ENCODE assay signal across 8 cellular contexts in genomic region chr1:160285506-160285905, GRCh38. TPM values are rescaled to one million over a fixed set of nuclear protein-coding genes. Genes with fewer than 3 reads are reported as not detected.
DNase-seq lines count a peak whose midpoint lies in the region; ATAC-seq and TF ChIP-seq lines count a peak whose summit lies in the region.

No MANE protein-coding gene starts in this region.

- no peak overlapping the region for H3K56ac ChIP-seq in mesendoderm (ENCODE audit: low read length)

- intact Hi-C loops in CD8-positive, alpha-beta T cell (cut with DNase I, micrococcal nuclease), result loop anchor here (1.0 to 2.0 kb wide), 5 partner anchors 23 to 360 kb away; partner anchors contain the start of genes COPA (in 1 of the 2), DCAF8 (in 1 of the 2), IGSF8 (in 1 of the 2) and NCSTN (in 1 of the 2)
- intact Hi-C loops in OCI-LY7 (cut with micrococcal nuclease; ENCODE audit: unreplicated experiment), result loop anchor here (1.0 to 2.0 kb wide), 2 partner anchors 57 to 184 kb away; partner anchors contain the start of genes COPA and NCSTN

- DNase-seq in CD8-positive, alpha-beta T cell, result no peak
- no peak for DNase-seq in OCI-LY7 (ENCODE audit: low spot score)
- DNase-seq in effector memory CD4-positive, alpha-beta T cell, result no peak
- no peak for DNase-seq in neuronal stem cell (ENCODE audit: low spot score)
- no peak for DNase-seq in DMS79 (lab: John Stamatoyannopoulos, UW)
- no peak for DNase-seq in mesendoderm

- peaks cover 21% of the 10 kb centered on the region for H3K4me1 Mint-ChIP-seq in CD8-positive, alpha-beta T cell (ENCODE audit: low read depth)

- H3K18ac ChIP-seq in neuronal stem cell (ENCODE audit: low read length) (no peak overlapping the region), mesendoderm (ENCODE audit: low read length) (no peak overlapping the region)

- H2BK15ac ChIP-seq in neuronal stem cell (ENCODE audit: low read length) (no peak overlapping the region), mesendoderm (replicated peaks; ENCODE audit: low read depth) (no peak overlapping the region)

- no CpG with 5 or more reads among the region's 23 CpGs for WGBS in neuronal stem cell (ENCODE audit: extremely low coverage in 2 of 2, insufficient read length in 2 of 2, insufficient replicate concordance in 1 of 2), 2 donors
- WGBS in mesendoderm (ENCODE audit: extremely low coverage, insufficient coverage, low lambda C conversion rate), result no CpG with 5 or more reads among the region's 23 CpGs

- H3K79me1 ChIP-seq in neuronal stem cell (ENCODE audit: low read depth, low read length) (peaks cover 3% of the 10 kb centered on the region), mesendoderm (ENCODE audit: low read length) (peaks cover 10% of the 10 kb centered on the region)

- no peak overlapping the region for H3K23ac ChIP-seq in neuronal stem cell (ENCODE audit: low read depth, low read length, poor library complexity)
- no peak overlapping the region for H3K23ac ChIP-seq in mesendoderm (ENCODE audit: low read length)

- no peaks in the 10 kb centered on the region for H4K20me1 ChIP-seq in OCI-LY7 (ENCODE audit: insufficient read depth, low read length)

- TF ChIP-seq CTCF in CD8-positive, alpha-beta T cell (IDR thresholded peaks at IDR 0.05), result no peak
- no peak for TF ChIP-seq CTCF in OCI-LY7 (conservative IDR thresholded peaks at IDR 0.05; ENCODE audit: low read length)

- BruUV-seq in OCI-LY7 (replicated peaks; lab: Mats Ljungman, UMichigan), result no TSS peak

- POLR2A ChIA-PET in CD8-positive, alpha-beta T cell (lab: Charles Lee), result interaction anchor here (0.7 to 2.5 kb wide), 9 partner anchors 11 to 497 kb away, joined by 3 to 36 read pairs (median 4); partner anchors contain the start of genes DCAF8 and IGSF8
- POLR2A ChIA-PET in OCI-LY7 (lab: Charles Lee), result interaction anchor here (0.7 to 2.1 kb wide), 9 partner anchors 10 to 188 kb away, joined by 3 to 14 read pairs (median 5); partner anchors contain the start of genes DCAF8 and PEA15

- H3K9ac ChIP-seq in neuronal stem cell (ENCODE audit: low read depth, low read length, poor library complexity) (no peak overlapping the region), mesendoderm (ENCODE audit: low read length) (no peak overlapping the region)

- H3K27ac ChIP-seq in CD8-positive, alpha-beta T cell (ENCODE audit: low read depth, low read length), result no peak overlapping the region
- no peak overlapping the region for H3K27ac ChIP-seq in OCI-LY7 (ENCODE audit: low read depth, low read length, poor library complexity, severe bottlenecking)
- H3K27ac ChIP-seq in effector memory CD4-positive, alpha-beta T cell (ENCODE audit: insufficient read depth, low read length, poor library complexity, severe bottlenecking), result no peak overlapping the region
- no peak overlapping the region for H3K27ac ChIP-seq in neuronal stem cell (replicated peaks; ENCODE audit: low read length)
- H3K27ac ChIP-seq in mesendoderm (ENCODE audit: low read depth, low read length), result no peak overlapping the region

- no peaks in the 10 kb centered on the region for H3K9me3 Mint-ChIP-seq in CD8-positive, alpha-beta T cell

- H2BK120ac ChIP-seq in neuronal stem cell (ENCODE audit: low read depth, low read length), result no peak overlapping the region
- H2BK120ac ChIP-seq in mesendoderm (ENCODE audit: low read depth, low read length), result no peak overlapping the region

- H2BK5ac ChIP-seq in neuronal stem cell (ENCODE audit: low read length) (no peak overlapping the region), mesendoderm (ENCODE audit: low read length) (no peak overlapping the region)

- H2AK5ac ChIP-seq in neuronal stem cell (ENCODE audit: low read depth, low read length) (no peak overlapping the region), mesendoderm (ENCODE audit: low read length) (no peak overlapping the region)

- no peak for ATAC-seq in CD8-positive, alpha-beta T cell
- ATAC-seq in GM21825 (IDR thresholded peaks at IDR 0.05; ENCODE audit: unreplicated experiment) (no peak), HG03442 (IDR thresholded peaks at IDR 0.05; ENCODE audit: unreplicated experiment) (no peak)

- no peaks in the 10 kb centered on the region for H3K9me3 ChIP-seq in CD8-positive, alpha-beta T cell (ENCODE audit: low read length)
- no peaks in the 10 kb centered on the region for H3K9me3 ChIP-seq in OCI-LY7 (ENCODE audit: low read length)
- H3K9me3 ChIP-seq in effector memory CD4-positive, alpha-beta T cell (ENCODE audit: control insufficient read depth, low read length), result no peaks in the 10 kb centered on the region
- no peaks in the 10 kb centered on the region for H3K9me3 ChIP-seq in neuronal stem cell (replicated peaks in 1 of 2; ENCODE audit: control insufficient read depth in 2 of 2, insufficient read depth in 1 of 2, low read depth in 1 of 2, low read length in 2 of 2)

- H3K4ac ChIP-seq in neuronal stem cell (ENCODE audit: low read length), result no peak overlapping the region
- no peak overlapping the region for H3K4ac ChIP-seq in mesendoderm (ENCODE audit: low read depth, low read length)

- H3K79me2 ChIP-seq in OCI-LY7 (ENCODE audit: insufficient read depth, low read depth, low read length) (peaks cover 7% of the 10 kb centered on the region; the same call in 1 of the 2 replicates), mesendoderm (ENCODE audit: control insufficient read depth, insufficient read depth, low read length) (peaks cover 9% of the 10 kb centered on the region)

- H3K4me1 ChIP-seq in CD8-positive, alpha-beta T cell (ENCODE audit: insufficient read depth, low read length), result peaks cover 22% of the 10 kb centered on the region
- H3K4me1 ChIP-seq in OCI-LY7 (ENCODE audit: insufficient read depth, low read length, poor library complexity, severe bottlenecking), result peaks cover 9% of the 10 kb centered on the region
- H3K4me1 ChIP-seq in effector memory CD4-positive, alpha-beta T cell (ENCODE audit: control insufficient read depth, insufficient read depth, low read length, poor library complexity, severe bottlenecking), result peaks cover 13% of the 10 kb centered on the region
- H3K4me1 ChIP-seq in neuronal stem cell (ENCODE audit: control insufficient read depth in 2 of 2, insufficient read depth in 1 of 2, low read depth in 1 of 2, low read length in 2 of 2), result peaks cover 0 to 7% of the 10 kb centered on the region in 2 donors
- peaks cover 7% of the 10 kb centered on the region for H3K4me1 ChIP-seq in mesendoderm (ENCODE audit: control insufficient read depth, low read depth, low read length)

- no peak overlapping the region for H3K14ac ChIP-seq in neuronal stem cell (ENCODE audit: low read length)

- no peak overlapping the region for H2BK12ac ChIP-seq in neuronal stem cell (ENCODE audit: low read length)

- H3K36me3 Mint-ChIP-seq in CD8-positive, alpha-beta T cell, result peaks cover 51% of the 10 kb centered on the region

- no peaks in the 10 kb centered on the region for H3K9me2 ChIP-seq in OCI-LY7 (ENCODE audit: insufficient read depth, low read length)

- H3K27me3 ChIP-seq in CD8-positive, alpha-beta T cell (ENCODE audit: insufficient read depth, low read length), result no peaks in the 10 kb centered on the region
- no peaks in the 10 kb centered on the region for H3K27me3 ChIP-seq in effector memory CD4-positive, alpha-beta T cell (replicated peaks; ENCODE audit: control insufficient read depth, insufficient read depth, low read length, poor library complexity, severe bottlenecking)
- no peaks in the 10 kb centered on the region for H3K27me3 ChIP-seq in neuronal stem cell (ENCODE audit: control insufficient read depth in 3 of 3, insufficient read depth in 3 of 3, low read depth in 1 of 3, low read length in 3 of 3)
- no peaks in the 10 kb centered on the region for H3K27me3 ChIP-seq in mesendoderm (ENCODE audit: insufficient read depth, low read length, poor library complexity)

- peaks cover 38% of the 10 kb centered on the region for H3K36me3 ChIP-seq in CD8-positive, alpha-beta T cell (ENCODE audit: insufficient read depth, low read length)
- H3K36me3 ChIP-seq in OCI-LY7 (ENCODE audit: insufficient read depth, low read length) (peaks cover 46% of the 10 kb centered on the region), neuronal stem cell (replicated peaks in 1 of 2; ENCODE audit: control insufficient read depth in 2 of 2, insufficient read depth in 2 of 2, low read length in 2 of 2) (peaks cover 25 to 57% of the 10 kb centered on the region in 2 donors), mesendoderm (ENCODE audit: control insufficient read depth, insufficient read depth, low read length) (peaks cover 8% of the 10 kb centered on the region)
- H3K36me3 ChIP-seq in effector memory CD4-positive, alpha-beta T cell (ENCODE audit: control insufficient read depth, insufficient read depth, low read length), result peaks cover 41% of the 10 kb centered on the region

- H3K4me2 ChIP-seq in OCI-LY7 (ENCODE audit: low read length) (peak overlapping the region; percentile 82), neuronal stem cell (ENCODE audit: insufficient read depth, low read length, poor library complexity, severe bottlenecking) (no peak overlapping the region), mesendoderm (ENCODE audit: low read length) (no peak overlapping the region)

- H4K8ac ChIP-seq in neuronal stem cell (ENCODE audit: low read depth, low read length), result no peak overlapping the region
- H4K8ac ChIP-seq in mesendoderm (ENCODE audit: low read depth, low read length), result no peak overlapping the region

- H3K4me3 ChIP-seq in CD8-positive, alpha-beta T cell (ENCODE audit: low read depth, low read length), result peak overlapping the region; percentile 89
- H3K4me3 ChIP-seq in OCI-LY7 (ENCODE audit: low read depth, low read length, poor library complexity, severe bottlenecking), result peak overlapping the region; percentile 77
- peak overlapping the region; percentile 87 for H3K4me3 ChIP-seq in effector memory CD4-positive, alpha-beta T cell (ENCODE audit: insufficient read depth, low read depth, low read length, poor library complexity, severe bottlenecking)
- H3K4me3 ChIP-seq in neuronal stem cell (ENCODE audit: low read length in 2 of 2), result peak overlapping the region in 1 of 2 donors; percentile 88
- H3K4me3 ChIP-seq in mesendoderm (ENCODE audit: low read length), result no peak overlapping the region

- H4K5ac ChIP-seq in mesendoderm (ENCODE audit: low read length), result no peak overlapping the region

- peak overlapping the region; percentile 94 for H3K4me3 Mint-ChIP-seq in CD8-positive, alpha-beta T cell

- H3K27me3 Mint-ChIP-seq in CD8-positive, alpha-beta T cell (ENCODE audit: low read depth), result no peaks in the 10 kb centered on the region

- H2AFZ ChIP-seq in OCI-LY7 (ENCODE audit: low read length) (peak overlapping the region; percentile 48; the same call in 1 of the 2 replicates), neuronal stem cell (ENCODE audit: low read length) (peak overlapping the region; percentile 87)

- H3K27ac Mint-ChIP-seq in CD8-positive, alpha-beta T cell, result no peak overlapping the region

- no peak overlapping the region for H4K91ac ChIP-seq in neuronal stem cell (ENCODE audit: low read depth, low read length, poor library complexity)

- CTCF ChIA-PET in CD8-positive, alpha-beta T cell (lab: Charles Lee), result interaction anchor here (0.6 to 3.1 kb wide), 3 partner anchors 13 to 185 kb away, joined by 3 to 14 read pairs (median 3); no protein-coding TSS in a partner anchor
- CTCF ChIA-PET in OCI-LY7 (lab: Charles Lee; ENCODE audit: unreplicated experiment), result interaction anchor here (0.6 to 1.0 kb wide), 2 partner anchors 92 to 386 kb away, joined by 3 to 5 read pairs; no protein-coding TSS in a partner anchor

RNA-seq across cellular contexts. Expression of gene PEX19, which starts 0.6 kb away (rescaled TPM):
- 10 to 100 TPM; 36.0 to 37.4 TPM for total RNA-seq in CD8-positive, alpha-beta T cell
- total RNA-seq in OCI-LY7 (2014; rRNA removed; shearing (Covaris generic)), result 32.6 and 34.7 TPM in 2 replicates
- total RNA-seq in OCI-LY7 (2022), result 47.3 and 53.9 TPM in 2 replicates
- polyA plus RNA-seq in neuronal stem cell (2013, experiment 1 of 2), result 49.3 TPM
- 50.6 TPM for polyA plus RNA-seq in neuronal stem cell (2013, experiment 2 of 2)
- 39.4 TPM for polyA plus RNA-seq in mesendoderm (2013, experiment 1 of 2)
- 38.6 TPM for polyA plus RNA-seq in mesendoderm (2013, experiment 2 of 2)

RNA-seq across cellular contexts. Expression of gene DCAF8, which starts 23.2 kb away (rescaled TPM):
- total RNA-seq in CD8-positive, alpha-beta T cell, result 100 to 1,000 TPM; 152 to 162 TPM
- 102 and 118 TPM in 2 replicates for total RNA-seq in OCI-LY7 (2014; rRNA removed; shearing (Covaris generic))
- 139 and 141 TPM in 2 replicates for total RNA-seq in OCI-LY7 (2022)
- polyA plus RNA-seq in neuronal stem cell (2013, experiment 1 of 2), result 73.6 TPM
- 72.1 TPM for polyA plus RNA-seq in neuronal stem cell (2013, experiment 2 of 2)
- 50.4 TPM for polyA plus RNA-seq in mesendoderm (2013, experiment 1 of 2)
- polyA plus RNA-seq in mesendoderm (2013, experiment 2 of 2), result 50.1 TPM

RNA-seq across cellular contexts. Expression of gene COPA, which starts 57.5 kb away (rescaled TPM):
- total RNA-seq in CD8-positive, alpha-beta T cell, result 100 to 1,000 TPM; 116 to 126 TPM
- 74.2 and 93.0 TPM in 2 replicates for total RNA-seq in OCI-LY7 (2014; rRNA removed; shearing (Covaris generic))
- total RNA-seq in OCI-LY7 (2022), result 138 and 147 TPM in 2 replicates
- 58.9 TPM for polyA plus RNA-seq in neuronal stem cell (2013, experiment 1 of 2)
- polyA plus RNA-seq in neuronal stem cell (2013, experiment 2 of 2), result 60.0 TPM
- polyA plus RNA-seq in mesendoderm (2013, experiment 1 of 2), result 75.5 TPM
- 77.1 TPM for polyA plus RNA-seq in mesendoderm (2013, experiment 2 of 2)

RNA-seq across cellular contexts. Expression of gene NCSTN, which starts 57.7 kb away (rescaled TPM):
- total RNA-seq in CD8-positive, alpha-beta T cell, result 10 to 100 TPM; 55.6 to 58.4 TPM
- total RNA-seq in OCI-LY7 (2014; rRNA removed; shearing (Covaris generic)), result 32.0 and 44.8 TPM in 2 replicates
- 55.5 and 60.7 TPM in 2 replicates for total RNA-seq in OCI-LY7 (2022)
- 65.2 TPM for polyA plus RNA-seq in neuronal stem cell (2013, experiment 1 of 2)
- 67.6 TPM for polyA plus RNA-seq in neuronal stem cell (2013, experiment 2 of 2)
- 57.0 TPM for polyA plus RNA-seq in mesendoderm (2013, experiment 1 of 2)
- polyA plus RNA-seq in mesendoderm (2013, experiment 2 of 2), result 53.7 TPM
